In the genomic region with DNA sequence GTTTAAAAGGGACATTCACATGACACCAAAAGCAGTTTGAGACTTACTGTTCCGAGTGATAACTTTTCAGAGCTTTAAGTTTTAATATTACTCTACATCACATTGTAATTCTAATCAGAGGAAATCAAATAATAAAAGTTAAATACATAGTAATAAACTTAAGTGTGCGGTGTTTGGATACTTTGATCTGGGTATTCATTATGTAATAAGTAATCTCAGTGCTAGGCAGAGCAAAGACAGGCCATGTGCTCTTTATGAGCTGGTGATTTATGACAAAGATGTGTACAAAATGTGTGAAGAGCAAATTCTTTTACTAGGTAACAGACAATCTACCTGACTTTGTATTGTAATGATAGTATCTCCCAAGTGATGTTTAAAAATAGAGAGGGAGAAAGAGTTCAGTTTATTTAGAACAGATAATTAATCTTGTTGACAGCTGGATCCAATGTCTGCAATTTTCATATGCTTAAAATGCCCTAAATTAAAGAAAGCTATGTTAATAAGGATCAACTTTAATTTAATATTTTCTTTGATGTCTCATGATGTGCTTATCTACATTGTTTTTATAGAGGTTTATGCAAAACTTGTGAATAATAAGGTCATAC, we compare ENCODE assay signal across 26 cellular contexts. TPM values are rescaled to one million over a fixed set of nuclear protein-coding genes. Genes with fewer than 3 reads are reported as not detected.
"Had no signal": no experiment of that assay in that cellular context is flagged by ENCODE, and none has a peak within 500 bp of the region (broad histone marks: within the 10 kb centered on the region; RNA-seq: fewer than 3 reads in every experiment).

No MANE protein-coding gene starts in this region.

- H3K36me3 ChIP-seq: adrenal gland, ascending aorta, sigmoid colon, thoracic aorta had no signal

- H3K4me3 ChIP-seq: adrenal gland, ascending aorta, lung, sigmoid colon, thoracic aorta had no signal

- FAIRE-seq: colon, endothelial cell of umbilical vein had no signal

- ATAC-seq: activated T-helper 17 cell treated with anti-CD3 and anti-CD28 coated beads, Interleukin-2, amount 50 U/mL, for 72 hours; WTC11 had no signal

- DNase-seq: activated CD4-positive, alpha-beta T cell treated with anti-CD3 and anti-CD28 coated beads, Interleukin-2, amount 50 U/mL, for 4 hours; activated CD8-positive, alpha-beta memory T cell treated with anti-CD3 and anti-CD28 coated beads for 24 hours; activated CD8-positive, alpha-beta memory T cell treated with anti-CD3 and anti-CD28 coated beads, Interleukin-2, amount 50 U/mL, for 4 hours; activated T-cell treated with anti-CD3 and anti-CD28 coated beads, Interleukin-2, amount 50 U/mL, for 24 hours; effector memory CD4-positive, alpha-beta T cell; foreskin melanocyte; naive B cell; occipital lobe; posterior cingulate gyrus; sigmoid colon; stimulated activated CD4-positive, alpha-beta T cell treated with anti-CD3 and anti-CD28 coated beads, Interleukin-4, amount 100 ng/mL, for 1 hour; stimulated activated naive CD4-positive, alpha-beta T cell; T-helper 9 cell had no signal

- H3K9me3 ChIP-seq: adrenal gland, ascending aorta, sigmoid colon, thoracic aorta had no signal

- H3K27ac ChIP-seq: adrenal gland, ascending aorta, sigmoid colon, thoracic aorta had no signal

- H3K27me3 ChIP-seq: adrenal gland, ascending aorta, sigmoid colon had no signal

RNA-seq across cellular contexts. Expression of gene CFAP221, which starts 4.4 kb away (rescaled TPM):
- total RNA-seq: activated T-helper 17 cell treated with anti-CD3 and anti-CD28 coated beads, Interleukin-2, amount 50 U/mL, for 72 hours; ascending aorta; dermis microvascular lymphatic vessel endothelial cell; endothelial cell of umbilical vein; esophagus mucosa; sigmoid colon; T-helper 1 cell treated with Interleukin-12 subunit alpha and Interleukin-12 subunit beta and Interleukin-4 antibody, amounts not matched to agents 30 ng/mL and 1 ng/mL, for 36 hours had no signal

RNA-seq across cellular contexts. Expression of gene SCTR, which starts 24.3 kb away (rescaled TPM):
- total RNA-seq: activated T-helper 17 cell treated with anti-CD3 and anti-CD28 coated beads, Interleukin-2, amount 50 U/mL, for 72 hours; ascending aorta; dermis microvascular lymphatic vessel endothelial cell; endothelial cell of umbilical vein; esophagus mucosa; mesenteric fat pad; neural crest cell; sigmoid colon; T-helper 1 cell treated with Interleukin-12 subunit alpha and Interleukin-12 subunit beta and Interleukin-4 antibody, amounts not matched to agents 30 ng/mL and 1 ng/mL, for 36 hours; thoracic aorta; WTC11 had no signal
- polyA plus RNA-seq: endothelial cell of umbilical vein had no signal
